18 cellular contexts compared by ENCODE assay signal in genomic region chr2:128162266-128162665, GRCh38.
"Had no signal": no experiment of that assay in that cellular context is flagged by ENCODE, and none has a peak within 500 bp of the region (broad histone marks: within the 10 kb centered on the region; RNA-seq: fewer than 3 reads in every experiment).

No MANE protein-coding gene starts in this region.

- H3K27ac Mint-ChIP-seq: activated CD4-positive, alpha-beta memory T cell treated with anti-CD3 and anti-CD28 coated beads for 36 hours; activated naive CD4-positive, alpha-beta T cell treated with anti-CD3 and anti-CD28 coated beads, Interleukin-2, amount 50 U/mL, for 72 hours; endodermal cell; stimulated activated naive CD8-positive, alpha-beta T cell treated with anti-CD3 and anti-CD28 coated beads, Interleukin-15, Interleukin-2, amounts not matched to agents 100 ng/mL and 50 ng/mL, for 24 hours had no signal

- H3K4me3 Mint-ChIP-seq: activated CD4-positive, alpha-beta memory T cell treated with anti-CD3 and anti-CD28 coated beads for 36 hours; activated T-cell treated with anti-CD3 and anti-CD28 coated beads, Interleukin-2, amount 50 U/mL, for 4 hours; endodermal cell; naive B cell; stimulated activated naive CD8-positive, alpha-beta T cell treated with anti-CD3 and anti-CD28 coated beads, Interleukin-15, Interleukin-2, amounts not matched to agents 100 ng/mL and 50 ng/mL, for 24 hours had no signal

- H3K27ac ChIP-seq: uterus had no signal

- H3K4me3 ChIP-seq: lung, uterus had no signal

- H3K9me3 ChIP-seq: uterus had no signal

- DNase-seq: activated CD4-positive, alpha-beta memory T cell treated with anti-CD3 and anti-CD28 coated beads for 36 hours; activated CD4-positive, CD25-positive, alpha-beta regulatory T cell treated with anti-CD3 and anti-CD28 coated beads, Interleukin-2, amount 50 U/mL, for 72 hours; activated effector memory CD4-positive, alpha-beta T cell treated with anti-CD3 and anti-CD28 coated beads, Interleukin-2, amount 50 U/mL, for 16 hours; activated T-cell treated with anti-CD3 and anti-CD28 coated beads, Interleukin-2, amount 50 U/mL, for 4 hours; amygdala; cerebellar nuclear complex; endodermal cell; erythroblast; hippocampal formation; kidney glomerular epithelial cell; naive B cell; stimulated activated CD4-positive, alpha-beta T cell treated with anti-CD3 and anti-CD28 coated beads, Interleukin-2, amount 100 ng/mL, for 48 hours; T-helper 2 cell; uterus had no signal

- H3K27me3 ChIP-seq: uterus had no signal

- H3K36me3 ChIP-seq: uterus had no signal

- H3K27me3 Mint-ChIP-seq: activated CD4-positive, alpha-beta memory T cell treated with anti-CD3 and anti-CD28 coated beads for 36 hours; naive B cell; stimulated activated naive CD8-positive, alpha-beta T cell treated with anti-CD3 and anti-CD28 coated beads, Interleukin-15, Interleukin-2, amounts not matched to agents 100 ng/mL and 50 ng/mL, for 24 hours had no signal

- H3K4me1 Mint-ChIP-seq: endodermal cell had no signal

- ATAC-seq: activated naive CD4-positive, alpha-beta T cell treated with anti-CD3 and anti-CD28 coated beads, Interleukin-2, amount 50 U/mL, for 72 hours; activated T-cell treated with anti-CD3 and anti-CD28 coated beads, Interleukin-2, amount 50 U/mL, for 4 hours; sciatic nerve had no signal

- H3K9me3 Mint-ChIP-seq: activated CD4-positive, alpha-beta memory T cell treated with anti-CD3 and anti-CD28 coated beads for 36 hours; activated naive CD4-positive, alpha-beta T cell treated with anti-CD3 and anti-CD28 coated beads, Interleukin-2, amount 50 U/mL, for 72 hours; activated T-cell treated with anti-CD3 and anti-CD28 coated beads, Interleukin-2, amount 50 U/mL, for 4 hours; endodermal cell; naive B cell; stimulated activated naive CD8-positive, alpha-beta T cell treated with anti-CD3 and anti-CD28 coated beads, Interleukin-15, Interleukin-2, amounts not matched to agents 100 ng/mL and 50 ng/mL, for 24 hours had no signal

- H3K4me1 ChIP-seq: uterus had no signal
